Comparison of ENCODE assay signal across 19 cellular contexts in the genomic region with DNA sequence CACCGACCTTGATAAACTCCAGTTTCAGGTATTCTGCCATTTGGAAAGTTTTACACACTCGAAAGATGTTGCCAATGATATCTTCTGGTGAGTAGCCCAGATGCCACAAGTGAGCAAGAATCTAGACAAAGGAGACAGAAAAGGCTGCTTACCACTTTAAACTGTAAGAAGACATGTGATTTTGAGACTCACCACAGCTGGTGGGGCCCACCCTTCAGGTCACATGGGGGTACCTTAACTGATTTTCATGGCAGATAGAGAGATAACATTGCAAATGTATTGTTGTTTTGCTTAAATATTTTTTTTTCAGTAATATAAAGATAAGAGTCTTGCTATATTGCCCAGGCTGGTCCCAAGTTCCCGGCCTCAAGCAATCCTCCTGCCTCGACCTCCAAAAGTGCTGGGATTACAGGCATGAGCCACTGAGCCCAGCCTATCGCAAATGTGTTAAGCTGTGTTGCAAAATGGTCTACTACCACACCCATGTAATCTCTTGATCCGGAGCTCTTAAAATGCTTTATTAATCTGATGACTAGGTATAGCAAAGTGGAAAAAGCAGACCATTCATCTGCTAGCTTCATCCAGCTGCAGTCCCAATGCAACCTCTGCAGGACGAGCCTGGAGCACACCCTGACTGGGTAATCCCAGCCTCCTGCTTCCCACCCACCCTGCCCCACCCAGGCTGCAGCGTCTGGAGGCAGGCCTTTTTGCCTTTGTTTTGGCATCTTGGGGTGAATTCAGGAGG. TPM values are rescaled to one million over a fixed set of nuclear protein-coding genes. Genes with fewer than 3 reads are reported as not detected.
DNase-seq lines count a peak whose midpoint lies in the region; ATAC-seq, FAIRE-seq and TF ChIP-seq lines count a peak whose summit lies in the region.
"Had no signal": no experiment of that assay in that cellular context is flagged by ENCODE, and none has a peak within 500 bp of the region (broad histone marks: within the 10 kb centered on the region; RNA-seq: fewer than 3 reads in every experiment).

No MANE protein-coding gene starts in this region.

- POLR2A ChIA-PET in activated CD4-positive, alpha-beta memory T cell treated with anti-CD3 and anti-CD28 coated beads, Interleukin-2, amount 10 ng/mL, durations not matched to agents 7 days and 5 days (lab: Charles Lee), result interaction anchor here (0.6 to 1.6 kb wide), 7 partner anchors 9 to 61 kb away, joined by 3 to 4 read pairs (median 3); no protein-coding TSS in a partner anchor
- POLR2A ChIA-PET in activated CD4-positive, alpha-beta memory T cell treated with anti-CD3 and anti-CD28 coated beads for 36 hours (lab: Charles Lee), result no interaction called here
- POLR2A ChIA-PET in K562 (lab: Yijun Ruan, JAX), result interaction anchor here (0.9 to 1.9 kb wide), 3 partner anchors 9 to 61 kb away, joined by 3 to 5 read pairs (median 5); no protein-coding TSS in a partner anchor

- no peaks in the 10 kb centered on the region for H3K9me3 ChIP-seq in K562 (replicated peaks; ENCODE audit: control insufficient read depth, insufficient read depth, low read depth, low read length)
- H3K9me3 ChIP-seq: SJCRH30 had no signal

- no peak overlapping the region for H3K4me2 ChIP-seq in K562 (ENCODE audit: insufficient read depth, low read length)
- H3K4me2 ChIP-seq: GM23338 had no signal

- H3K4me1 Mint-ChIP-seq in activated CD4-positive, alpha-beta memory T cell treated with anti-CD3 and anti-CD28 coated beads, Interleukin-2, amount 10 ng/mL, durations not matched to agents 7 days and 5 days, result peaks cover 35% of the 10 kb centered on the region
- H3K4me1 Mint-ChIP-seq in activated CD4-positive, alpha-beta memory T cell treated with anti-CD3 and anti-CD28 coated beads for 36 hours (ENCODE audit: low read depth), result no peaks in the 10 kb centered on the region
- peaks cover 18 to 25% (median 24%) of the 10 kb centered on the region in 3 donors for H3K4me1 Mint-ChIP-seq in IgD-negative memory B cell
- peaks cover 20 to 38% of the 10 kb centered on the region in 2 donors for H3K4me1 Mint-ChIP-seq in stimulated activated naive B cell treated with anti-CD40 and anti-IgM and Interleukin-4, amounts not matched to agents 10 μg/mL and 1 μg/mL and 100 μg/mL, for 72 hours
- H3K4me1 Mint-ChIP-seq: GM23338 had no signal

- no peak overlapping the region for H3K9ac ChIP-seq in K562 (ENCODE audit: insufficient read depth in 1 of 2, low read depth in 2 of 2, low read length in 2 of 2)

- H3K27me3 ChIP-seq in K562 (ENCODE audit: control insufficient read depth in 2 of 2, insufficient read depth in 2 of 2, low read length in 2 of 2), result no peaks in the 10 kb centered on the region
- H3K27me3 ChIP-seq: SJCRH30 had no signal

- H2AFZ ChIP-seq in K562 (ENCODE audit: low read depth, low read length), result no peak overlapping the region
- H2AFZ ChIP-seq: GM23338 had no signal

- DNase-seq in activated CD4-positive, alpha-beta memory T cell treated with anti-CD3 and anti-CD28 coated beads, Interleukin-2, amount 10 ng/mL, durations not matched to agents 7 days and 5 days, result no peak
- DNase-seq in activated CD4-positive, alpha-beta memory T cell treated with anti-CD3 and anti-CD28 coated beads for 36 hours, result no peak
- DNase-seq in K562 (ENCODE audit: extremely low read depth in 1 of 4, low spot score in 3 of 4), result peak in 1 of 4 experiments; percentile 25
- no peak for DNase-seq in stimulated activated naive B cell treated with anti-CD40 and anti-IgM and Interleukin-4, amounts not matched to agents 10 μg/mL and 1 μg/mL and 100 μg/mL, for 72 hours
- no peak for DNase-seq in HuH-7 (ENCODE audit: low spot score)
- no peak for DNase-seq in amniotic stem cell (lab: John Stamatoyannopoulos, UW)
- no peak for DNase-seq in UCSD-AML1 (lab: John Stamatoyannopoulos, UW; ENCODE audit: unreplicated experiment)
- DNase-seq: C1 segment of cervical spinal cord; MV-4-11; NCI-H1417 treated with DMSO at 0.1 percent for 48 hours; NCI-H1930; NCI-H446; NCI-H69; NK-92 treated with Interleukin-12 subunit alpha and Interleukin-12 subunit beta, amount 100 ng/mL, for 24 hours; OCI-M1; RPMI8226; SJCRH30 had no signal

- no peak for TF ChIP-seq POLR2A in K562 (conservative IDR thresholded peaks at IDR 0.05)

- BruUV-seq in K562 (replicated peaks; lab: Mats Ljungman, UMichigan), result no TSS peak

- no peak for TF ChIP-seq RAD21 in K562 (CRISPR knock-in tag; conservative IDR thresholded peaks at IDR 0.05 in 1 of 2, IDR thresholded peaks at IDR 0.05 in 1 of 2)

- H3K27me3 Mint-ChIP-seq in activated CD4-positive, alpha-beta memory T cell treated with anti-CD3 and anti-CD28 coated beads, Interleukin-2, amount 10 ng/mL, durations not matched to agents 7 days and 5 days, result no peaks in the 10 kb centered on the region
- no peaks in the 10 kb centered on the region for H3K27me3 Mint-ChIP-seq in activated CD4-positive, alpha-beta memory T cell treated with anti-CD3 and anti-CD28 coated beads for 36 hours
- H3K27me3 Mint-ChIP-seq in IgD-negative memory B cell, result no peaks in the 10 kb centered on the region
- H3K27me3 Mint-ChIP-seq in stimulated activated naive B cell treated with anti-CD40 and anti-IgM and Interleukin-4, amounts not matched to agents 10 μg/mL and 1 μg/mL and 100 μg/mL, for 72 hours, result no peaks in the 10 kb centered on the region

- FAIRE-seq in K562 (lab: Jason Lieb, UNC), result no peak

- H3K27ac ChIP-seq in K562 (ENCODE audit: extremely low read depth, low read depth, low read length), result no peak overlapping the region; the same call in 2 of the 3 replicates
- H3K27ac ChIP-seq: SJCRH30 had no signal

- CTCF ChIA-PET in activated CD4-positive, alpha-beta memory T cell treated with anti-CD3 and anti-CD28 coated beads, Interleukin-2, amount 10 ng/mL, durations not matched to agents 7 days and 5 days (lab: Charles Lee), result interaction anchor here (0.6 to 2.5 kb wide), 5 partner anchors 17 to 68 kb away, joined by 3 to 11 read pairs (median 4); no protein-coding TSS in a partner anchor
- CTCF ChIA-PET in activated CD4-positive, alpha-beta memory T cell treated with anti-CD3 and anti-CD28 coated beads for 36 hours (lab: Charles Lee), result interaction anchor here (1.2 kb wide), 1 partner anchor 165 kb away, joined by 3 read pairs; no protein-coding TSS in a partner anchor
- CTCF ChIA-PET in K562 (lab: Yijun Ruan, JAX; ENCODE audit: low intra/inter-chr PET ratio), result no interaction called here

- H3K79me2 ChIP-seq in K562 (ENCODE audit: control insufficient read depth, insufficient read depth, low read length), result no peaks in the 10 kb centered on the region

- intact Hi-C loops in activated CD4-positive, alpha-beta memory T cell treated with anti-CD3 and anti-CD28 coated beads for 36 hours (cut with micrococcal nuclease), result no loop called here
- intact Hi-C loops in K562 (cut with micrococcal nuclease), result no loop called here

- no peak for TF ChIP-seq EP300 in K562 (IDR thresholded peaks at IDR 0.05; ENCODE audit: low read length)

- peaks cover 20% of the 10 kb centered on the region; the same call in 1 of the 2 replicates for H4K20me1 ChIP-seq in K562 (replicated peaks; ENCODE audit: control insufficient read depth, insufficient read depth, low read length)

- no peak overlapping the region for H3K4me3 ChIP-seq in K562
- H3K4me3 ChIP-seq: GM23338, SJCRH30 had no signal

- H3K27ac Mint-ChIP-seq in activated CD4-positive, alpha-beta memory T cell treated with anti-CD3 and anti-CD28 coated beads, Interleukin-2, amount 10 ng/mL, durations not matched to agents 7 days and 5 days, result peak overlapping the region; percentile 61
- no peak overlapping the region for H3K27ac Mint-ChIP-seq in activated CD4-positive, alpha-beta memory T cell treated with anti-CD3 and anti-CD28 coated beads for 36 hours
- peak overlapping the region in 2 of 3 donors; percentile 46 to 77 for H3K27ac Mint-ChIP-seq in IgD-negative memory B cell
- H3K27ac Mint-ChIP-seq in stimulated activated naive B cell treated with anti-CD40 and anti-IgM and Interleukin-4, amounts not matched to agents 10 μg/mL and 1 μg/mL and 100 μg/mL, for 72 hours, result peak overlapping the region; percentile 37
- H3K27ac Mint-ChIP-seq: GM23338 had no signal

- H3K9me3 Mint-ChIP-seq in activated CD4-positive, alpha-beta memory T cell treated with anti-CD3 and anti-CD28 coated beads, Interleukin-2, amount 10 ng/mL, durations not matched to agents 7 days and 5 days, result no peaks in the 10 kb centered on the region
- no peaks in the 10 kb centered on the region for H3K9me3 Mint-ChIP-seq in activated CD4-positive, alpha-beta memory T cell treated with anti-CD3 and anti-CD28 coated beads for 36 hours
- H3K9me3 Mint-ChIP-seq in IgD-negative memory B cell, result no peaks in the 10 kb centered on the region
- H3K9me3 Mint-ChIP-seq in stimulated activated naive B cell treated with anti-CD40 and anti-IgM and Interleukin-4, amounts not matched to agents 10 μg/mL and 1 μg/mL and 100 μg/mL, for 72 hours, result no peaks in the 10 kb centered on the region
- H3K9me3 Mint-ChIP-seq: GM23338 had no signal

- no peak for ATAC-seq in K562
- ATAC-seq in stimulated activated naive B cell treated with anti-CD40 and anti-IgM and Interleukin-4, amounts not matched to agents 10 μg/mL and 1 μg/mL and 100 μg/mL, for 72 hours (replicated peaks), result no peak
- ATAC-seq: GM23338 had no signal

- H3K4me3 Mint-ChIP-seq in activated CD4-positive, alpha-beta memory T cell treated with anti-CD3 and anti-CD28 coated beads, Interleukin-2, amount 10 ng/mL, durations not matched to agents 7 days and 5 days, result no peak overlapping the region
- H3K4me3 Mint-ChIP-seq in activated CD4-positive, alpha-beta memory T cell treated with anti-CD3 and anti-CD28 coated beads for 36 hours, result no peak overlapping the region
- peak overlapping the region in 1 of 4 donors; percentile 45 for H3K4me3 Mint-ChIP-seq in IgD-negative memory B cell
- H3K4me3 Mint-ChIP-seq in stimulated activated naive B cell treated with anti-CD40 and anti-IgM and Interleukin-4, amounts not matched to agents 10 μg/mL and 1 μg/mL and 100 μg/mL, for 72 hours, result no peak overlapping the region
- H3K4me3 Mint-ChIP-seq: GM23338 had no signal

- peaks cover 95% of the 10 kb centered on the region for H3K36me3 ChIP-seq in K562 (ENCODE audit: control insufficient read depth, insufficient read depth, low read length)

- TF ChIP-seq CTCF in K562 (IDR thresholded peaks at IDR 0.05 in 2 of 3, conservative IDR thresholded peaks at IDR 0.05 in 1 of 3; ENCODE audit: insufficient read depth in 2 of 3, low read depth in 1 of 3, low read length in 3 of 3), result no peak

- no peaks in the 10 kb centered on the region for H3K9me1 ChIP-seq in K562 (ENCODE audit: control insufficient read depth, insufficient read depth, low read length)

- peaks cover 0 to 9% of the 10 kb centered on the region in 2 experiments; a peak in 4 of 5 replicates for H3K4me1 ChIP-seq in K562 (replicated peaks in 1 of 2; ENCODE audit: control insufficient read depth in 2 of 2, insufficient read depth in 2 of 2, low read length in 2 of 2)
- H3K4me1 ChIP-seq: SJCRH30 had no signal

- 82% methylated on average over 8 of the region's 8 CpGs for WGBS in K562 (ENCODE audit: insufficient coverage, low coverage, missing lambda C conversion rate)

- peaks cover 59% of the 10 kb centered on the region for H3K36me3 Mint-ChIP-seq in activated CD4-positive, alpha-beta memory T cell treated with anti-CD3 and anti-CD28 coated beads, Interleukin-2, amount 10 ng/mL, durations not matched to agents 7 days and 5 days (ENCODE audit: low read depth)
- H3K36me3 Mint-ChIP-seq in activated CD4-positive, alpha-beta memory T cell treated with anti-CD3 and anti-CD28 coated beads for 36 hours, result peaks cover 41% of the 10 kb centered on the region
- H3K36me3 Mint-ChIP-seq in IgD-negative memory B cell, result peaks cover 12% of the 10 kb centered on the region
- H3K36me3 Mint-ChIP-seq in stimulated activated naive B cell treated with anti-CD40 and anti-IgM and Interleukin-4, amounts not matched to agents 10 μg/mL and 1 μg/mL and 100 μg/mL, for 72 hours, result peaks cover 47 to 60% of the 10 kb centered on the region in 2 donors

- in situ Hi-C loops in K562 (cut with MboI), result no loop called here

RNA-seq across cellular contexts. Expression of gene RFC2, which starts 18.5 kb away (rescaled TPM):
- total RNA-seq in activated CD4-positive, alpha-beta memory T cell treated with anti-CD3 and anti-CD28 coated beads, Interleukin-2, amount 10 ng/mL, durations not matched to agents 7 days and 5 days, result 10 to 100 TPM; 52.5 to 55.9 TPM
- total RNA-seq in activated CD4-positive, alpha-beta memory T cell treated with anti-CD3 and anti-CD28 coated beads for 36 hours, result 10 to 100 TPM; 80.8 to 81.1 TPM
- polyA plus RNA-seq in IgD-negative memory B cell (46.6 TPM), K562 (2011; rRNA removed) (78.2 and 109 TPM in 2 replicates), K562 (2014; fragmentation: Illumina TruSeq; extraction: Trizol) (156 and 161 TPM in 2 replicates), K562 (2014; fragmentation: Nextera tagmentation; extraction: Ambion mirVana) (10 to 100 TPM; 32.5 to 55.6 TPM), K562 (2014; rRNA removed) (112 and 124 TPM in 2 replicates)
- total RNA-seq in K562 (2011; cell fraction: chromatin; rRNA removed; ENCODE audit: low replicate concordance), result 39.7 and 82.7 TPM in 2 replicates
- 54.0 and 64.9 TPM in 2 replicates for total RNA-seq in K562 (2011; cell fraction: nucleolus; rRNA removed)
- total RNA-seq in K562 (2011; cell fraction: nucleoplasm; rRNA removed), result 37.6 and 46.7 TPM in 2 replicates
- total RNA-seq in K562 (2014; rRNA removed) (93.6 and 123 TPM in 2 replicates), K562 (2014; rRNA removed; fragmentation: Illumina TruSeq; extraction: Trizol) (96.6 and 99.8 TPM in 2 replicates), K562 (2015; rRNA removed; fragmentation: Illumina TruSeq; extraction: Trizol) (122 and 126 TPM in 2 replicates), K562 (2021) (102 and 104 TPM in 2 replicates)
- 62.5 and 86.6 TPM in 2 replicates for polyA plus RNA-seq in K562 (2011; cell fraction: cytosol; rRNA removed)
- polyA plus RNA-seq in K562 (2011; cell fraction: nucleus; rRNA removed), result 21.3 and 32.9 TPM in 2 replicates
- polyA plus RNA-seq in K562 (2012), result 86.3 and 99.6 TPM in 2 replicates
- 85.5 and 125 TPM in 2 replicates for polyA minus RNA-seq in K562 (2011; rRNA and poly(A)+ RNA removed)
- 72.1 and 79.1 TPM in 2 replicates for polyA minus RNA-seq in K562 (2011; cell fraction: cytosol; rRNA and poly(A)+ RNA removed)
- 22.2 and 22.7 TPM in 2 replicates for polyA minus RNA-seq in K562 (2011; cell fraction: nucleus; rRNA and poly(A)+ RNA removed)

RNA-seq across cellular contexts. Expression of gene LAT2, which starts 25.9 kb away (rescaled TPM):
- 10 to 100 TPM; 31.1 to 32.5 TPM for total RNA-seq in activated CD4-positive, alpha-beta memory T cell treated with anti-CD3 and anti-CD28 coated beads, Interleukin-2, amount 10 ng/mL, durations not matched to agents 7 days and 5 days
- 1 to 10 TPM; 6.6 to 6.7 TPM for total RNA-seq in activated CD4-positive, alpha-beta memory T cell treated with anti-CD3 and anti-CD28 coated beads for 36 hours
- polyA plus RNA-seq in IgD-negative memory B cell (383 TPM), K562 (2011; rRNA removed) (0.24 and 0.65 TPM in 2 replicates), K562 (2014; fragmentation: Illumina TruSeq; extraction: Trizol) (0.40 and 0.47 TPM in 2 replicates), K562 (2014; fragmentation: Nextera tagmentation; extraction: Ambion mirVana) (under 1 TPM; 0.24 to 0.25 TPM), K562 (2014; rRNA removed) (0.24 and 0.78 TPM in 2 replicates)
- 1.1 and 2.4 TPM in 2 replicates for total RNA-seq in K562 (2011; cell fraction: chromatin; rRNA removed; ENCODE audit: low replicate concordance)
- 0.39 and 1.8 TPM in 2 replicates for total RNA-seq in K562 (2011; cell fraction: nucleolus; rRNA removed)
- total RNA-seq in K562 (2011; cell fraction: nucleoplasm; rRNA removed), result 1.1 and 1.5 TPM in 2 replicates
- total RNA-seq in K562 (2014; rRNA removed) (0.29 and 0.45 TPM in 2 replicates), K562 (2014; rRNA removed; fragmentation: Illumina TruSeq; extraction: Trizol) (0.15 TPM in 1 of 2 replicates, not detected in the other), K562 (2015; rRNA removed; fragmentation: Illumina TruSeq; extraction: Trizol) (0.11 and 0.23 TPM in 2 replicates), K562 (2021) (0.29 and 0.58 TPM in 2 replicates)
- 0.19 and 0.57 TPM in 2 replicates for polyA plus RNA-seq in K562 (2011; cell fraction: cytosol; rRNA removed)
- 0.18 and 0.64 TPM in 2 replicates for polyA plus RNA-seq in K562 (2011; cell fraction: nucleus; rRNA removed)
- 0.68 and 0.76 TPM in 2 replicates for polyA plus RNA-seq in K562 (2012)
- polyA minus RNA-seq in K562 (2011; rRNA and poly(A)+ RNA removed), result 0.53 TPM in 1 of 2 replicates, not detected in the other
- not detected in 2 replicates for polyA minus RNA-seq in K562 (2011; cell fraction: cytosol; rRNA and poly(A)+ RNA removed)
- polyA minus RNA-seq in K562 (2011; cell fraction: nucleus; rRNA and poly(A)+ RNA removed), result 0.54 TPM in 1 of 2 replicates, not detected in the other
- total RNA-seq: GM23338 had no signal

RNA-seq across cellular contexts. Expression of gene CLIP2, which starts 53.5 kb away (rescaled TPM):
- total RNA-seq in activated CD4-positive, alpha-beta memory T cell treated with anti-CD3 and anti-CD28 coated beads, Interleukin-2, amount 10 ng/mL, durations not matched to agents 7 days and 5 days, result 1 to 10 TPM; 1.6 TPM
- 1 to 10 TPM; 2.4 to 2.7 TPM for total RNA-seq in activated CD4-positive, alpha-beta memory T cell treated with anti-CD3 and anti-CD28 coated beads for 36 hours
- polyA plus RNA-seq in IgD-negative memory B cell, result 7.1 TPM
- total RNA-seq in K562 (2011; cell fraction: chromatin; rRNA removed; ENCODE audit: low replicate concordance), result 13.7 and 50.4 TPM in 2 replicates
- total RNA-seq in K562 (2011; cell fraction: nucleolus; rRNA removed), result 18.6 and 27.8 TPM in 2 replicates
- 13.9 and 16.6 TPM in 2 replicates for total RNA-seq in K562 (2011; cell fraction: nucleoplasm; rRNA removed)
- 3.4 and 4.2 TPM in 2 replicates for total RNA-seq in K562 (2014; rRNA removed)
- total RNA-seq in K562 (2014; rRNA removed; fragmentation: Illumina TruSeq; extraction: Trizol), result 0.91 and 1.8 TPM in 2 replicates
- total RNA-seq in K562 (2015; rRNA removed; fragmentation: Illumina TruSeq; extraction: Trizol), result 3.1 and 3.8 TPM in 2 replicates
- total RNA-seq in K562 (2021), result 4.3 and 5.4 TPM in 2 replicates
- 2.1 and 3.9 TPM in 2 replicates for polyA plus RNA-seq in K562 (2011; rRNA removed)
- 3.0 and 3.4 TPM in 2 replicates for polyA plus RNA-seq in K562 (2011; cell fraction: cytosol; rRNA removed)
- polyA plus RNA-seq in K562 (2011; cell fraction: nucleus; rRNA removed), result 5.0 and 8.1 TPM in 2 replicates
- polyA plus RNA-seq in K562 (2012), result 3.5 and 6.6 TPM in 2 replicates
- 2.5 and 2.8 TPM in 2 replicates for polyA plus RNA-seq in K562 (2014; fragmentation: Illumina TruSeq; extraction: Trizol)
- under 1 TPM; 0.07 to 0.10 TPM for polyA plus RNA-seq in K562 (2014; fragmentation: Nextera tagmentation; extraction: Ambion mirVana)
- 1.9 and 2.4 TPM in 2 replicates for polyA plus RNA-seq in K562 (2014; rRNA removed)
- 4.3 and 5.5 TPM in 2 replicates for polyA minus RNA-seq in K562 (2011; rRNA and poly(A)+ RNA removed)
- 5.6 and 10.7 TPM in 2 replicates for polyA minus RNA-seq in K562 (2011; cell fraction: cytosol; rRNA and poly(A)+ RNA removed)
- 10.0 and 11.3 TPM in 2 replicates for polyA minus RNA-seq in K562 (2011; cell fraction: nucleus; rRNA and poly(A)+ RNA removed)
